Comparison of ENCODE assay signal across 17 cellular contexts in the genomic region with DNA sequence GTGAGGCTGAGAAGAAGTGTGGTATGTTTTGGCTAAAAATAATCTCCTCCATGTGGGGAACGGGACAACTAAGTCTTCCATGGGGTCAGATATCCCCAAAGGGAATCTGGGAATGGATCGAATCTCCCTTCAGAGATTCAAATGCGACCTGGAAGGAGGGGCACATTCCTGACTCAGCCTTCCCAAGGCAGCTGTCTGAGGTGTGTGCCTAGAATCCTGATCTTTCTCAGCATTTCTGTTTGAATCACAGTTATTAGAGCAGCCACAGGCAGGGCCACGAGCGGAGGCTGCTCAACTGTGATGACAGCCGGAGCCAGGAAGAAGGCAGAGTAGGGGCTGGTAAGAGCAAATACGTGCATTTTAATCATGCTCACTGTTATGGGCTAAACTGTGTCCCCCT.
"Had no signal": no experiment of that assay in that cellular context is flagged by ENCODE, and none has a peak within 500 bp of the region (broad histone marks: within the 10 kb centered on the region; RNA-seq: fewer than 3 reads in every experiment).

No MANE protein-coding gene starts in this region.

- H3K27ac ChIP-seq: cardiac muscle cell, epithelial cell of prostate, heart right ventricle, lower lobe of right lung, prostate gland, SK-N-MC, thoracic aorta had no signal

- H3K4me1 ChIP-seq: lower lobe of right lung, prostate gland had no signal

- H3K9me3 ChIP-seq: heart right ventricle, lower lobe of right lung, prostate gland, thoracic aorta had no signal

- H3K27me3 ChIP-seq: cardiac muscle cell, heart right ventricle had no signal

- DNase-seq: activated B cell treated with CpG ODN at 0.5 μM for 24 hours; activated CD4-positive, alpha-beta memory T cell treated with anti-CD3 and anti-CD28 coated beads for 36 hours; activated CD4-positive, alpha-beta T cell treated with anti-CD3 and anti-CD28 coated beads for 4 hours; activated gamma-delta T cell treated with Interleukin-2 at 50 U/mL for 16 hours; activated T-cell treated with anti-CD3 and anti-CD28 coated beads for 4 hours; foreskin melanocyte; heart right ventricle; left cardiac atrium; lower lobe of right lung; occipital lobe; right cardiac atrium; stimulated activated CD4-positive, alpha-beta T cell treated with anti-CD3 and anti-CD28 coated beads, Interleukin-4, amount 100 ng/mL, for 4 hours had no signal

- H3K36me3 ChIP-seq: cardiac muscle cell, heart right ventricle, lower lobe of right lung, prostate gland, thoracic aorta had no signal

- H3K4me3 ChIP-seq: cardiac muscle cell, heart right ventricle, lower lobe of right lung, prostate gland, SK-N-MC, thoracic aorta had no signal
